ENCODE assay signal across 17 cellular contexts in the genomic region with DNA sequence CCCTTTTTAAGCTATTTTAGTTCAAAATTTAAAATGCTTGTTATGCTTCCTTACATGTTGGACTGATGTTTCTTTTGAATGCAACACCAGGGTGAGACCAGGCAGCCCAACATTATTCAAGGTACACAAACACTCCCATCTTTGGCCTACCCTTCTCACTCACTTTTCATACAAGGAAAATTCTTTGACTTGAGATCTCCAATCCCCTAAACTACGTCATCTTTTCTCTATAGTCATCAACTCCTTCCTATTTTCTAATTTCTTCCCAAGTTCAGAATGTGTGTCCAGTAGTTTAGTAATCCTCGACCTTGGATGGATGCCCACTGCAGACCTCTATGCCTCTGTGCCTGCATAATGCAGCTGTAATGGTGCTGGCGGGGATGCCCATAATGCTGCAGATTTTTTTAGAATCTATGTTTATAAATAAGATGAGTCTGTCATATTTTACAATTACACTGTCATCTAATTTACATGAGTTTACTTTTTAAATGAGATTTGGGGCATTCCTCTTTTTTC.
DNase-seq lines count a peak whose midpoint lies in the region; ATAC-seq and TF ChIP-seq lines count a peak whose summit lies in the region.
"Had no signal": no experiment of that assay in that cellular context is flagged by ENCODE, and none has a peak within 500 bp of the region (broad histone marks: within the 10 kb centered on the region; RNA-seq: fewer than 3 reads in every experiment).

No MANE protein-coding gene starts in this region.

- no peak for DNase-seq in left ventricle myocardium superior
- no peak for DNase-seq in right atrium auricular region (ENCODE audit: low spot score)
- peak; percentile 66 for DNase-seq in MG63
- DNase-seq in fibroblast of mammary gland (ENCODE audit: low read depth): peak; percentile 21
- DNase-seq in T-helper 2 cell: no peak
- DNase-seq in NCI-H187 (lab: John Stamatoyannopoulos, UW): no peak
- DNase-seq: AML-193; Caco-2; Calu3; CD4-positive, alpha-beta T cell; CD8-positive, alpha-beta T cell; DMS79 treated with DMSO at 0.1 percent for 48 hours had no signal

- no peaks in the 10 kb centered on the region for H3K4me1 ChIP-seq in right atrium auricular region
- H3K4me1 ChIP-seq: A549; BLaER1 treated with 17β-estradiol and CSF1 and Interleukin-3, amounts not matched to agents 10 nM and 100 nM; Caco-2 had no signal

- no peak for TF ChIP-seq CTCF in right atrium auricular region (IDR thresholded peaks at IDR 0.05)
- TF ChIP-seq CTCF in fibroblast of mammary gland (conservative IDR thresholded peaks at IDR 0.05; ENCODE audit: control insufficient read depth, insufficient read depth, low read depth, low read length): no peak

- intact Hi-C loops in left ventricle myocardium superior (cut with micrococcal nuclease): no loop called here

- no peaks in the 10 kb centered on the region for H3K36me3 ChIP-seq in right atrium auricular region
- no peaks in the 10 kb centered on the region for H3K36me3 ChIP-seq in MG63
- H3K36me3 ChIP-seq: BLaER1 treated with 17β-estradiol and CSF1 and Interleukin-3, amounts not matched to agents 10 nM and 100 nM had no signal

- ATAC-seq in left ventricle myocardium superior: peak; percentile 28
- ATAC-seq: A549; CD8-positive, alpha-beta T cell; GM12878 had no signal

- H3K27ac ChIP-seq in right atrium auricular region: no peak overlapping the region
- H3K27ac ChIP-seq: 22Rv1; A549; BLaER1 treated with 17β-estradiol and CSF1 and Interleukin-3, amounts not matched to agents 10 nM and 100 nM; C4-2B had no signal

- H3K27me3 ChIP-seq in right atrium auricular region: no peaks in the 10 kb centered on the region
- H3K27me3 ChIP-seq in MG63: no peaks in the 10 kb centered on the region
- H3K27me3 ChIP-seq: BLaER1 treated with 17β-estradiol and CSF1 and Interleukin-3, amounts not matched to agents 10 nM and 100 nM had no signal

- peaks cover 0 to 25% of the 10 kb centered on the region in 2 donors for H3K9me3 ChIP-seq in right atrium auricular region
- H3K9me3 ChIP-seq in MG63: no peaks in the 10 kb centered on the region
- H3K9me3 ChIP-seq: A549, Caco-2 had no signal

- H3K4me3 ChIP-seq in right atrium auricular region (no peak overlapping the region), MG63 (no peak overlapping the region), fibroblast of mammary gland (ENCODE audit: control insufficient read depth, low read depth, low read length) (no peak overlapping the region)
- H3K4me3 ChIP-seq: A549; BLaER1 treated with 17β-estradiol and CSF1 and Interleukin-3, amounts not matched to agents 10 nM and 100 nM; GM12878 had no signal

Comparison
In these comparisons a context has a peak if more than half of its experiments do, and no peak if none do; other contexts are left out.
1. DNase-seq: peak in MG63 (single experiment) and fibroblast of mammary gland (single experiment); none in left ventricle myocardium superior (single experiment), right atrium auricular region (single experiment), T-helper 2 cell (0 of 5) and NCI-H187 (0 of 2).